In the genomic region with DNA sequence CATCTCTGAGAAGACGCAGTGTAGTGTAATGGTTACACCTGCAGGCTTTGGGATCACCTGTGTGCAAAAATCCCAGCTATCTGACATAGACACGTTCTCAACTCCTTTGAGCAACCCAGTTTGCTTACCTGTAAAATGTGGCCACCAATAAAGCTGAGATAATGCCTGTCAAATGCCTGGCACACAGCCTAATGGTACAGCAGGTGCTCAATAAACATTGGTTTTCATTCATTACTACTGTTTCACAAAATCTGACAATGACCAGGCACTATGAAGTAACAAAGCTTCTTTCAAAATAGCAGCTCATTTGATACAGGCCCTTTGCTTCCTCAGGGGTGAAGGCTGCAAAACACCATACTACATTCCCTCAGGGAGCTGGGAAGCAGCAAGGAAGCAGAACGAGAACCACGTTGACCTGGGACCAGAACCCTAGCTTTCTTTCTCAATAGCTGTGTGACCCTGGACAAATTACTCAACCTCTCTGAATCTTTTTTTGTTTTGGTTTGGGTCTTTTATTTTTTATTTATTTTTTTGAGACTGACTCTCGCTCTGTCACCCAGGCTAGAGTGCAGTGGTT, we compare ENCODE assay signal across 12 cellular contexts. TPM values are rescaled to one million over a fixed set of nuclear protein-coding genes. Genes with fewer than 3 reads are reported as not detected.
DNase-seq lines count a peak whose midpoint lies in the region; ATAC-seq and TF ChIP-seq lines count a peak whose summit lies in the region.
"Had no signal": no experiment of that assay in that cellular context is flagged by ENCODE, and none has a peak within 500 bp of the region (broad histone marks: within the 10 kb centered on the region; RNA-seq: fewer than 3 reads in every experiment).

No MANE protein-coding gene starts in this region.

- H3K27me3 Mint-ChIP-seq in activated T-helper 1 cell treated with anti-CD3 and anti-CD28 coated beads, Interleukin-12 subunit alpha, Interleukin-12 subunit beta, Interleukin-2, Interleukin-4 antibody, amounts not matched to agents 30 ng/mL and 10 ng/mL and 1 ng/mL, durations not matched to agents 14 hours and 24 hours and 36 hours (ENCODE audit: insufficient read depth): no peaks in the 10 kb centered on the region

- H3K27me3 ChIP-seq in HL-60 (ENCODE audit: insufficient read depth, poor library complexity, severe bottlenecking) (no peaks in the 10 kb centered on the region), psoas muscle (ENCODE audit: insufficient read depth in 3 of 3, low read length in 2 of 3) (no peaks in the 10 kb centered on the region)
- H3K27me3 ChIP-seq: neural progenitor cell had no signal

- H3K9me3 ChIP-seq in psoas muscle: no peaks in the 10 kb centered on the region

- peaks cover 7% of the 10 kb centered on the region for H3K4me1 Mint-ChIP-seq in activated T-helper 1 cell treated with anti-CD3 and anti-CD28 coated beads, Interleukin-12 subunit alpha, Interleukin-12 subunit beta, Interleukin-2, Interleukin-4 antibody, amounts not matched to agents 30 ng/mL and 10 ng/mL and 1 ng/mL, durations not matched to agents 14 hours and 24 hours and 36 hours (ENCODE audit: low read depth)

- peak overlapping the region; percentile 12; the same call in 1 of the 2 replicates for H3K4me3 ChIP-seq in HL-60 (replicated peaks; ENCODE audit: insufficient read depth, low read length)
- no peak overlapping the region for H3K4me3 ChIP-seq in psoas muscle
- H3K4me3 ChIP-seq: neural progenitor cell had no signal

- peaks cover 0 to 3% of the 10 kb centered on the region in 2 donors for H3K36me3 ChIP-seq in psoas muscle (ENCODE audit: insufficient read depth in 1 of 2, low read depth in 1 of 2)
- H3K36me3 ChIP-seq: neural progenitor cell had no signal

- peak overlapping the region; percentile 12 for H3K27ac Mint-ChIP-seq in activated T-helper 1 cell treated with anti-CD3 and anti-CD28 coated beads, Interleukin-12 subunit alpha, Interleukin-12 subunit beta, Interleukin-2, Interleukin-4 antibody, amounts not matched to agents 30 ng/mL and 10 ng/mL and 1 ng/mL, durations not matched to agents 14 hours and 24 hours and 36 hours

- DNase-seq in NOMO-1 (lab: John Stamatoyannopoulos, UW; ENCODE audit: unreplicated experiment in 2 of 2) (peak; percentile 9 to 65), NOMO-1 treated with dmso at 0.1 percent for 144 hours (lab: John Stamatoyannopoulos, UW; ENCODE audit: unreplicated experiment) (no peak), HL-60 (ENCODE audit: low read depth in 1 of 2, low spot score in 1 of 2) (peak; percentile 67 to 71), psoas muscle (no peak), AG08395 (ENCODE audit: low spot score) (no peak)
- DNase-seq in activated T-helper 1 cell treated with anti-CD3 and anti-CD28 coated beads, Interleukin-12 subunit alpha, Interleukin-12 subunit beta, Interleukin-2, Interleukin-4 antibody, amounts not matched to agents 30 ng/mL and 10 ng/mL and 1 ng/mL, durations not matched to agents 14 hours and 24 hours and 36 hours (ENCODE audit: low spot score): no peak
- DNase-seq: NCI-H187, Right ventricle myocardium superior had no signal

- 77 to 85% (median 80%) methylated on average over 5 of the region's 5 CpGs for WGBS in psoas muscle, 3 donors

- ATAC-seq in psoas muscle (no peak), GM21367 (IDR thresholded peaks at IDR 0.05; ENCODE audit: unreplicated experiment) (no peak), HG03095 (IDR thresholded peaks at IDR 0.05; ENCODE audit: unreplicated experiment) (no peak)

- TF ChIP-seq CTCF in HL-60 (IDR thresholded peaks at IDR 0.05; ENCODE audit: insufficient read depth, low read length) (no peak), psoas muscle (IDR thresholded peaks at IDR 0.05) (no peak)

- no peak overlapping the region for H3K4me3 Mint-ChIP-seq in activated T-helper 1 cell treated with anti-CD3 and anti-CD28 coated beads, Interleukin-12 subunit alpha, Interleukin-12 subunit beta, Interleukin-2, Interleukin-4 antibody, amounts not matched to agents 30 ng/mL and 10 ng/mL and 1 ng/mL, durations not matched to agents 14 hours and 24 hours and 36 hours
- H3K4me3 Mint-ChIP-seq: neural progenitor cell had no signal

- H3K27ac ChIP-seq in HL-60 (replicated peaks) (peak overlapping the region; percentile 75), psoas muscle (peak overlapping the region; percentile 48)
- H3K27ac ChIP-seq: neural progenitor cell, VCaP had no signal

- H3K9me3 Mint-ChIP-seq in activated T-helper 1 cell treated with anti-CD3 and anti-CD28 coated beads, Interleukin-12 subunit alpha, Interleukin-12 subunit beta, Interleukin-2, Interleukin-4 antibody, amounts not matched to agents 30 ng/mL and 10 ng/mL and 1 ng/mL, durations not matched to agents 14 hours and 24 hours and 36 hours: no peaks in the 10 kb centered on the region

- peaks cover 47% of the 10 kb centered on the region for H3K4me1 ChIP-seq in psoas muscle
- H3K4me1 ChIP-seq: neural progenitor cell had no signal

- intact Hi-C loops in activated T-helper 1 cell treated with anti-CD3 and anti-CD28 coated beads, Interleukin-12 subunit alpha, Interleukin-12 subunit beta, Interleukin-2, Interleukin-4 antibody, amounts not matched to agents 30 ng/mL and 10 ng/mL and 1 ng/mL, durations not matched to agents 14 hours and 24 hours and 36 hours (cut with micrococcal nuclease): no loop called here
- intact Hi-C loops in psoas muscle (cut with DNase I): no loop called here

- peaks cover 2% of the 10 kb centered on the region for H3K36me3 Mint-ChIP-seq in activated T-helper 1 cell treated with anti-CD3 and anti-CD28 coated beads, Interleukin-12 subunit alpha, Interleukin-12 subunit beta, Interleukin-2, Interleukin-4 antibody, amounts not matched to agents 30 ng/mL and 10 ng/mL and 1 ng/mL, durations not matched to agents 14 hours and 24 hours and 36 hours (ENCODE audit: low read depth)

RNA-seq across cellular contexts. Expression of gene PAM16, which starts 4.8 kb away (rescaled TPM):
- total RNA-seq in activated T-helper 1 cell treated with anti-CD3 and anti-CD28 coated beads, Interleukin-12 subunit alpha, Interleukin-12 subunit beta, Interleukin-2, Interleukin-4 antibody, amounts not matched to agents 30 ng/mL and 10 ng/mL and 1 ng/mL, durations not matched to agents 14 hours and 24 hours and 36 hours: 91.5 and 106 TPM in 2 replicates
- total RNA-seq in psoas muscle: 10 to 100 TPM; 60.5 to 84.2 (median 70.7) TPM
- polyA plus RNA-seq in psoas muscle: 100 to 1,000 TPM; 144 to 163 (median 160) TPM

RNA-seq across cellular contexts. Expression of gene VASN, which starts 25.4 kb away (rescaled TPM):
- 0.18 TPM in 1 of 2 replicates, not detected in the other for total RNA-seq in activated T-helper 1 cell treated with anti-CD3 and anti-CD28 coated beads, Interleukin-12 subunit alpha, Interleukin-12 subunit beta, Interleukin-2, Interleukin-4 antibody, amounts not matched to agents 30 ng/mL and 10 ng/mL and 1 ng/mL, durations not matched to agents 14 hours and 24 hours and 36 hours
- total RNA-seq in psoas muscle: 1 to 10 TPM; 3.0 to 3.6 (median 3.4) TPM
- polyA plus RNA-seq in psoas muscle: 1 to 10 TPM; 2.0 to 3.8 (median 3.3) TPM

RNA-seq across cellular contexts. Expression of gene GLIS2, which starts 30.4 kb away (rescaled TPM):
- total RNA-seq in activated T-helper 1 cell treated with anti-CD3 and anti-CD28 coated beads, Interleukin-12 subunit alpha, Interleukin-12 subunit beta, Interleukin-2, Interleukin-4 antibody, amounts not matched to agents 30 ng/mL and 10 ng/mL and 1 ng/mL, durations not matched to agents 14 hours and 24 hours and 36 hours: 0.54 TPM in 2 replicates
- 1 to 10 TPM; 1.7 to 3.3 (median 2.4) TPM for total RNA-seq in psoas muscle
- polyA plus RNA-seq in psoas muscle: 1 to 10 TPM in 2 of 3 donors, under 1 TPM in 1; 0.96 to 1.3 (median 1.0) TPM

Comparison
In these comparisons a context has a peak if more than half of its experiments do, and no peak if none do; other contexts are left out.
1. DNase-seq: peak in NOMO-1 (2 of 2) and HL-60 (2 of 2); none in NOMO-1 treated with dmso at 0.1 percent for 144 hours (single experiment), activated T-helper 1 cell treated with anti-CD3 and anti-CD28 coated beads, Interleukin-12 subunit alpha, Interleukin-12 subunit beta, Interleukin-2, Interleukin-4 antibody, amounts not matched to agents 30 ng/mL and 10 ng/mL and 1 ng/mL, durations not matched to agents 14 hours and 24 hours and 36 hours (single experiment), psoas muscle (0 of 2) and AG08395 (single experiment).